ENCODE assay signal across 19 cellular contexts in the genomic region with DNA sequence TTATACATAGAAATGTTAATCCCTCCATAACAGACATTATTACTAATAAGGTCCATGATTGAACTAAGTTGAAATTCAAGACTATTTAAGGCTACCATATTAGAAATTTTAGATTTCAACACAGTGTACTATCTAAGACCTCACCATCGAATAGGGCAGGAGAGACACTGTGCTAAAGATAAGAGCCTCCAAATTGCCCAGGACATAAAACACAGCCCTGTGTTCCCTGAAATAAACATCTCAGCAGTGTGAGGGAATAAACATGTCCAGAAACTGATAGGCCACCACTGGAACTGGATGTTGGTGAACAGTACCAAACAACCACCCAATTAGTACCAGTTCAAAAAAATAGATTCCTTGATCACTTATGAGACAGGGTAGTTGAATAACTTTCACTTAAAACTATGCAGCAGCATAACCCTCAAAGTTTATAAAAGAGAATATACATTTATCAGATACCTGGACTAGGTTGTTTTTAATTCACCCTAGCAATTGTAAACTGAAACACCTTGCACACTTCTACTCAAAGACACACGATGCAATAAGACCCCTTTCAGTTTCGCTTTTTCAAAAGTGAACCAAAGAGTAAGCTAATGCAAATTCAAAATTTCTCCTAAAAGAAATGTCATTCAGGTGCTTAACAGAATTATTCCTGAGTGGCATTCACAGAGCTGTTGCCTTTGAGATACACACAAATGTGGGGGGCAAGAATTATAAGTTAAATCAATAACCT. TPM values are rescaled to one million over a fixed set of nuclear protein-coding genes. Genes with fewer than 3 reads are reported as not detected.
A peak's percentile ranks its signal among the peaks of the same experiment; 100 is the strongest.
DNase-seq lines count a peak whose midpoint lies in the region; ATAC-seq and TF ChIP-seq lines count a peak whose summit lies in the region.
"Had no signal": no experiment of that assay in that cellular context is flagged by ENCODE, and none has a peak within 500 bp of the region (broad histone marks: within the 10 kb centered on the region; RNA-seq: fewer than 3 reads in every experiment).

No MANE protein-coding gene starts in this region.

- H4K20me1 ChIP-seq in OCI-LY7 (ENCODE audit: insufficient read depth, low read length): no peaks in the 10 kb centered on the region
- no peaks in the 10 kb centered on the region for H4K20me1 ChIP-seq in hepatocyte (ENCODE audit: insufficient read depth, poor library complexity, severe bottlenecking)

- H3K4me2 ChIP-seq in OCI-LY7 (ENCODE audit: low read length) (0 out of 2 replicates have a peak overlapping the region, but pooled peaks have one; percentile 1), hepatocyte (no peak overlapping the region)

- peak; percentile 67 for ATAC-seq in activated CD8-positive, alpha-beta memory T cell treated with anti-CD3 and anti-CD28 coated beads, Interleukin-2, amount 10 ng/mL, durations not matched to agents 7 days and 5 days
- ATAC-seq in HG02642 (IDR thresholded peaks at IDR 0.05; ENCODE audit: poor library complexity, unreplicated experiment): peak; percentile 42
- ATAC-seq in natural killer cell treated with Interleukin-12 subunit alpha and Interleukin-12 subunit beta and Interleukin-15 and Interleukin-18, amount 100 ng/mL, for 72 hours: no peak
- ATAC-seq: HCT116 had no signal

- H3K4me3 ChIP-seq in OCI-LY7 (ENCODE audit: low read depth, low read length, poor library complexity, severe bottlenecking): no peak overlapping the region
- no peak overlapping the region for H3K4me3 ChIP-seq in hepatocyte
- H3K4me3 ChIP-seq: mucosa of descending colon, SJSA1 had no signal

- H3K36me3 ChIP-seq in OCI-LY7 (ENCODE audit: insufficient read depth, low read length) (peaks cover 53% of the 10 kb centered on the region), hepatocyte (replicated peaks; ENCODE audit: insufficient read depth, low read depth) (no peaks in the 10 kb centered on the region)
- H3K36me3 ChIP-seq: SJSA1 had no signal

- DNase-seq in activated CD8-positive, alpha-beta memory T cell treated with anti-CD3 and anti-CD28 coated beads, Interleukin-2, amount 10 ng/mL, durations not matched to agents 7 days and 5 days: no peak
- no peak for DNase-seq in activated CD8-positive, alpha-beta memory T cell treated with anti-CD3 and anti-CD28 coated beads, Interleukin-2, amount 50 U/mL, for 48 hours
- DNase-seq in OCI-LY7 (ENCODE audit: low spot score) (no peak), hepatocyte (ENCODE audit: low spot score) (no peak), GM19240 (ENCODE audit: insufficient read length, low spot score) (no peak)
- DNase-seq in natural killer cell treated with Interleukin-12 subunit alpha and Interleukin-12 subunit beta and Interleukin-15 and Interleukin-18, amount 100 ng/mL, for 72 hours (ENCODE audit: low spot score): no peak
- DNase-seq in activated CD4-positive, CD25-positive, alpha-beta regulatory T cell (lab: John Stamatoyannopoulos, UW): no peak
- DNase-seq: activated T-cell treated with anti-CD3 and anti-CD28 coated beads, Interleukin-2, amount 50 U/mL, for 48 hours; Calu3; effector memory CD4-positive, alpha-beta T cell; islet precursor cell; KG1; mucosa of descending colon; NCI-H2029 treated with DMSO at 0.1 percent for 48 hours; trophoblast cell had no signal

- H3K4me1 ChIP-seq in OCI-LY7 (ENCODE audit: insufficient read depth, low read length, poor library complexity, severe bottlenecking) (peaks cover 14% of the 10 kb centered on the region), hepatocyte (ENCODE audit: insufficient read depth) (no peaks in the 10 kb centered on the region)
- H3K4me1 ChIP-seq: SJSA1 had no signal

- H3K9me2 ChIP-seq in OCI-LY7 (ENCODE audit: insufficient read depth, low read length): no peaks in the 10 kb centered on the region
- H3K9me2 ChIP-seq in hepatocyte (replicated peaks; ENCODE audit: insufficient read depth): no peaks in the 10 kb centered on the region

- H3K4me3 Mint-ChIP-seq in activated CD8-positive, alpha-beta memory T cell treated with anti-CD3 and anti-CD28 coated beads, Interleukin-2, amount 10 ng/mL, durations not matched to agents 7 days and 5 days: peak overlapping the region; percentile 60
- peak overlapping the region; percentile 49 for H3K4me3 Mint-ChIP-seq in natural killer cell treated with Interleukin-12 subunit alpha and Interleukin-12 subunit beta and Interleukin-15 and Interleukin-18, amount 100 ng/mL, for 72 hours

- H3K9me3 ChIP-seq in OCI-LY7 (ENCODE audit: low read length): no peaks in the 10 kb centered on the region
- H3K9me3 ChIP-seq in hepatocyte (ENCODE audit: low read depth): no peaks in the 10 kb centered on the region
- H3K9me3 ChIP-seq: mucosa of descending colon, SJSA1 had no signal

- H3K36me3 Mint-ChIP-seq in activated CD8-positive, alpha-beta memory T cell treated with anti-CD3 and anti-CD28 coated beads, Interleukin-2, amount 10 ng/mL, durations not matched to agents 7 days and 5 days: peaks cover 34% of the 10 kb centered on the region
- H3K36me3 Mint-ChIP-seq in natural killer cell treated with Interleukin-12 subunit alpha and Interleukin-12 subunit beta and Interleukin-15 and Interleukin-18, amount 100 ng/mL, for 72 hours: peaks cover 11% of the 10 kb centered on the region

- H2AFZ ChIP-seq in OCI-LY7 (ENCODE audit: low read length) (no peak overlapping the region), hepatocyte (no peak overlapping the region)
- H2AFZ ChIP-seq: parathyroid adenoma had no signal

- no peak overlapping the region for H3K27ac ChIP-seq in OCI-LY7 (ENCODE audit: low read depth, low read length, poor library complexity, severe bottlenecking)
- no peak overlapping the region for H3K27ac ChIP-seq in hepatocyte
- H3K27ac ChIP-seq: parathyroid adenoma, SJSA1 had no signal

- H3K4me1 Mint-ChIP-seq in activated CD8-positive, alpha-beta memory T cell treated with anti-CD3 and anti-CD28 coated beads, Interleukin-2, amount 10 ng/mL, durations not matched to agents 7 days and 5 days: peaks cover 15% of the 10 kb centered on the region
- peaks cover 14 to 16% of the 10 kb centered on the region in 2 donors for H3K4me1 Mint-ChIP-seq in natural killer cell treated with Interleukin-12 subunit alpha and Interleukin-12 subunit beta and Interleukin-15 and Interleukin-18, amount 100 ng/mL, for 72 hours (ENCODE audit: low read depth in 2 of 2)

- no peaks in the 10 kb centered on the region for H3K27me3 ChIP-seq in hepatocyte
- H3K27me3 ChIP-seq: SJSA1 had no signal

- 88% methylated on average over 3 of the region's 3 CpGs for WGBS in hepatocyte (ENCODE audit: low lambda C conversion rate, missing lambda C conversion rate)

- TF ChIP-seq CTCF in OCI-LY7 (conservative IDR thresholded peaks at IDR 0.05; ENCODE audit: low read length) (no peak), hepatocyte (IDR thresholded peaks at IDR 0.05; ENCODE audit: poor library complexity) (no peak)

- intact Hi-C loops in OCI-LY7 (cut with micrococcal nuclease; ENCODE audit: unreplicated experiment): no loop called here

- CTCF ChIA-PET in activated CD8-positive, alpha-beta memory T cell treated with anti-CD3 and anti-CD28 coated beads, Interleukin-2, amount 10 ng/mL, durations not matched to agents 7 days and 5 days (lab: Charles Lee): interaction anchor here (0.9 to 1.7 kb wide), 5 partner anchors 14 to 68 kb away, joined by 3 to 5 read pairs (median 4); a partner anchor contains a TSS
- CTCF ChIA-PET in OCI-LY7 (lab: Charles Lee; ENCODE audit: unreplicated experiment): no interaction called here

- H3K27ac Mint-ChIP-seq in activated CD8-positive, alpha-beta memory T cell treated with anti-CD3 and anti-CD28 coated beads, Interleukin-2, amount 10 ng/mL, durations not matched to agents 7 days and 5 days: peak overlapping the region; percentile 82
- H3K27ac Mint-ChIP-seq in natural killer cell treated with Interleukin-12 subunit alpha and Interleukin-12 subunit beta and Interleukin-15 and Interleukin-18, amount 100 ng/mL, for 72 hours: peak overlapping the region; percentile 71 to 76

- no TSS peak for BruUV-seq in OCI-LY7 (replicated peaks; lab: Mats Ljungman, UMichigan)

- H3K27me3 Mint-ChIP-seq in activated CD8-positive, alpha-beta memory T cell treated with anti-CD3 and anti-CD28 coated beads, Interleukin-2, amount 10 ng/mL, durations not matched to agents 7 days and 5 days: no peaks in the 10 kb centered on the region
- no peaks in the 10 kb centered on the region for H3K27me3 Mint-ChIP-seq in natural killer cell treated with Interleukin-12 subunit alpha and Interleukin-12 subunit beta and Interleukin-15 and Interleukin-18, amount 100 ng/mL, for 72 hours

- H3K9me3 Mint-ChIP-seq in activated CD8-positive, alpha-beta memory T cell treated with anti-CD3 and anti-CD28 coated beads, Interleukin-2, amount 10 ng/mL, durations not matched to agents 7 days and 5 days (ENCODE audit: low read depth): no peaks in the 10 kb centered on the region
- H3K9me3 Mint-ChIP-seq in natural killer cell treated with Interleukin-12 subunit alpha and Interleukin-12 subunit beta and Interleukin-15 and Interleukin-18, amount 100 ng/mL, for 72 hours: no peaks in the 10 kb centered on the region

- POLR2A ChIA-PET in OCI-LY7 (lab: Charles Lee): interaction anchor here (1.3 to 1.6 kb wide), 2 partner anchors 9 kb away, joined by 5 to 7 read pairs; no protein-coding TSS in a partner anchor

- H3K79me2 ChIP-seq in OCI-LY7 (ENCODE audit: insufficient read depth, low read depth, low read length) (no peaks in the 10 kb centered on the region), hepatocyte (peaks cover 3% of the 10 kb centered on the region)
- H3K79me2 ChIP-seq: parathyroid adenoma had no signal

RNA-seq across cellular contexts. Expression of a gene that starts 34.3 kb away (rescaled TPM):
- 10 to 100 TPM; 50.5 to 65.1 TPM for total RNA-seq in activated CD8-positive, alpha-beta memory T cell treated with anti-CD3 and anti-CD28 coated beads, Interleukin-2, amount 10 ng/mL, durations not matched to agents 7 days and 5 days
- 26.8 and 36.8 TPM in 2 replicates for total RNA-seq in OCI-LY7 (2014; rRNA removed; shearing (Covaris generic))
- total RNA-seq in OCI-LY7 (2022) (32.6 and 37.1 TPM in 2 replicates), hepatocyte (32.1 and 39.5 TPM in 2 replicates)
- total RNA-seq in natural killer cell treated with Interleukin-12 subunit alpha and Interleukin-12 subunit beta and Interleukin-15 and Interleukin-18, amount 100 ng/mL, for 72 hours: 10 to 100 TPM; 63.7 to 67.3 TPM
- polyA plus RNA-seq in hepatocyte: 12.5 and 16.1 TPM in 2 replicates

Comparison
In these comparisons a context has a peak if more than half of its experiments do, and no peak if none do; other contexts are left out.
1. ATAC-seq: peak in activated CD8-positive, alpha-beta memory T cell treated with anti-CD3 and anti-CD28 coated beads, Interleukin-2, amount 10 ng/mL, durations not matched to agents 7 days and 5 days (single experiment) and HG02642 (single experiment); none in natural killer cell treated with Interleukin-12 subunit alpha and Interleukin-12 subunit beta and Interleukin-15 and Interleukin-18, amount 100 ng/mL, for 72 hours (0 of 2).